17 cellular contexts compared by ENCODE assay signal in the genomic region with DNA sequence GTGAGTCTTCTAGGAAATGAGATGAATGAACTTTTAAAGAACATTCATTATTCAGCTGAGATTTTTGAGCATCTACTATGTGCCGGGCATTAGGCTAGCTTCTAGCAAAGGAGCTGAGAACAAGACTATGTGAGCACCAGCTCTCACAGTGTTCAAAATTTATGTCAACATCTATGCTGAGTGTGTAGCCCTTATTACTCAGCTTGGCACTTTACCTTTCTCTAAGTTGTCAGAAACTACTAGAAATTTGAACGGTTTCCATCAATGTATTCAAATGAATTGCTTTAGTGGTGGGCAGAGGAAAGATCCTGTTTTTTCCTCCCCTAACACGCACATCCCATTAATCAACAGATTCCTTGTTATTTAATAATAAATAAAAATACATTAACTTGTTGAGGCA. TPM values are rescaled to one million over a fixed set of nuclear protein-coding genes. Genes with fewer than 3 reads are reported as not detected.
"Had no signal": no experiment of that assay in that cellular context is flagged by ENCODE, and none has a peak within 500 bp of the region (broad histone marks: within the 10 kb centered on the region; RNA-seq: fewer than 3 reads in every experiment).

No MANE protein-coding gene starts in this region.

- H3K4me3 ChIP-seq: adrenal gland, esophagus squamous epithelium, lower lobe of right lung, pancreas had no signal

- H3K27ac ChIP-seq: adrenal gland, esophagus squamous epithelium, lower lobe of right lung, pancreas had no signal

- DNase-seq: activated CD4-positive, alpha-beta T cell treated with anti-CD3 and anti-CD28 coated beads for 4 hours; activated CD8-positive, alpha-beta T cell treated with anti-CD3 and anti-CD28 coated beads for 36 hours; activated effector memory CD4-positive, alpha-beta T cell treated with anti-CD3 and anti-CD28 coated beads, Interleukin-2, amount 50 U/mL, for 16 hours; activated T-cell treated with anti-CD3 and anti-CD28 coated beads, Interleukin-2, amount 50 U/mL, for 4 hours; adrenal gland; cortex of kidney; effector CD4-positive, alpha-beta T cell; esophagus squamous epithelium; left cardiac atrium; lower lobe of right lung; naive thymus-derived CD4-positive, alpha-beta T cell; pancreas; stimulated activated CD4-positive, alpha-beta T cell treated with anti-CD3 and anti-CD28 coated beads, Interleukin-2, amount 100 ng/mL, for 48 hours had no signal

- H3K4me1 ChIP-seq: adrenal gland, esophagus squamous epithelium, lower lobe of right lung, pancreas had no signal

- H3K36me3 ChIP-seq: adrenal gland, esophagus squamous epithelium, lower lobe of right lung, pancreas had no signal

- ATAC-seq: activated CD8-positive, alpha-beta T cell treated with anti-CD3 and anti-CD28 coated beads for 36 hours; activated T-cell treated with anti-CD3 and anti-CD28 coated beads, Interleukin-2, amount 50 U/mL, for 4 hours; left cardiac atrium; lower lobe of right lung; naive thymus-derived CD4-positive, alpha-beta T cell; pancreas; stimulated activated memory B cell treated with anti-CD40 and anti-IgM and Interleukin-4, amounts not matched to agents 10 μg/mL and 1 μg/mL and 100 μg/mL, for 72 hours; WTC11 had no signal

- H3K9me3 ChIP-seq: adrenal gland, esophagus squamous epithelium, lower lobe of right lung, pancreas had no signal

RNA-seq across cellular contexts. Expression of a gene that starts 33.3 kb away (rescaled TPM):
- total RNA-seq: activated CD8-positive, alpha-beta T cell treated with anti-CD3 and anti-CD28 coated beads for 36 hours; activated T-cell treated with anti-CD3 and anti-CD28 coated beads, Interleukin-2, amount 50 U/mL, for 4 hours; adrenal gland; fibroblast of villous mesenchyme; left cardiac atrium; T-helper 2 cell treated with Interferon-gamma antibody and Interleukin-4, amounts not matched to agents 100 ng/mL and 5 ng/mL, for 36 hours; WTC11 had no signal
- polyA plus RNA-seq: naive thymus-derived CD4-positive, alpha-beta T cell; pancreas had no signal
